ENCODE assay signal across 31 cellular contexts in genomic region chr4:130203571-130203970, GRCh38.
"Had no signal": no experiment of that assay in that cellular context is flagged by ENCODE, and none has a peak within 500 bp of the region (broad histone marks: within the 10 kb centered on the region; RNA-seq: fewer than 3 reads in every experiment).

No MANE protein-coding gene starts in this region.

- H3K9me3 ChIP-seq: colonic mucosa had no signal

- H3K4me3 ChIP-seq: ascending aorta, breast epithelium, cardiac muscle cell, colonic mucosa, esophagus squamous epithelium, gastroesophageal sphincter had no signal

- H3K4me3 Mint-ChIP-seq: activated B cell treated with CpG ODN at 0.5 μM for 24 hours; activated CD8-positive, alpha-beta T cell treated with anti-CD3 and anti-CD28 coated beads for 36 hours; activated naive CD8-positive, alpha-beta T cell; activated T-cell treated with anti-CD3 and anti-CD28 coated beads, Interleukin-2, amount 50 U/mL, for 4 hours; activated T-helper 17 cell treated with anti-CD3 and anti-CD28 coated beads, Interleukin-2, amount 50 U/mL, for 72 hours; brain; T-helper 17 cell; T-helper 2 cell treated with Interferon-gamma antibody and Interleukin-4, amounts not matched to agents 5 μg/mL and 100 μg/mL, for 36 hours had no signal

- H3K36me3 ChIP-seq: ascending aorta, breast epithelium, cardiac muscle cell, colonic mucosa, esophagus squamous epithelium, gastroesophageal sphincter, WERI-Rb-1 had no signal

- H3K27ac Mint-ChIP-seq: activated B cell treated with CpG ODN at 0.5 μM for 24 hours; activated CD8-positive, alpha-beta T cell treated with anti-CD3 and anti-CD28 coated beads for 36 hours; activated naive CD8-positive, alpha-beta T cell; activated T-helper 17 cell treated with anti-CD3 and anti-CD28 coated beads, Interleukin-2, amount 50 U/mL, for 72 hours; brain; T-helper 17 cell; T-helper 2 cell treated with Interferon-gamma antibody and Interleukin-4, amounts not matched to agents 5 μg/mL and 100 μg/mL, for 36 hours had no signal

- H3K27me3 Mint-ChIP-seq: activated B cell treated with CpG ODN at 0.5 μM for 24 hours; activated CD8-positive, alpha-beta T cell treated with anti-CD3 and anti-CD28 coated beads for 36 hours; activated naive CD8-positive, alpha-beta T cell; activated T-helper 17 cell treated with anti-CD3 and anti-CD28 coated beads, Interleukin-2, amount 50 U/mL, for 72 hours; brain; T-helper 17 cell had no signal

- ATAC-seq: activated CD4-positive, CD25-positive, alpha-beta regulatory T cell treated with anti-CD3 and anti-CD28 coated beads, Interleukin-2, amount 50 U/mL, for 24 hours; activated CD8-positive, alpha-beta T cell treated with anti-CD3 and anti-CD28 coated beads for 36 hours; activated T-cell treated with anti-CD3 and anti-CD28 coated beads, Interleukin-2, amount 50 U/mL, for 4 hours; activated T-helper 17 cell treated with anti-CD3 and anti-CD28 coated beads, Interleukin-2, amount 50 U/mL, for 72 hours; gastroesophageal sphincter; T-helper 17 cell had no signal

- H3K4me1 Mint-ChIP-seq: activated B cell treated with CpG ODN at 0.5 μM for 24 hours; activated T-helper 17 cell treated with anti-CD3 and anti-CD28 coated beads, Interleukin-2, amount 50 U/mL, for 72 hours; brain; T-helper 17 cell had no signal

- DNase-seq: activated B cell treated with CpG ODN at 0.5 μM for 24 hours; activated CD4-positive, alpha-beta T cell treated with anti-CD3 and anti-CD28 coated beads for 48 hours; activated CD4-positive, alpha-beta T cell treated with anti-CD3 and anti-CD28 coated beads, Interleukin-2, amount 50 U/mL, for 1 hour; activated CD4-positive, alpha-beta T cell treated with anti-CD3 and anti-CD28 coated beads, Interleukin-2, amount 50 U/mL, for 48 hours; activated CD8-positive, alpha-beta memory T cell treated with anti-CD3 and anti-CD28 coated beads for 24 hours; activated CD8-positive, alpha-beta T cell treated with anti-CD3 and anti-CD28 coated beads for 36 hours; activated effector memory CD4-positive, alpha-beta T cell treated with Interleukin-2 at 50 U/mL for 16 hours; activated gamma-delta T cell treated with Interleukin-2 at 50 U/mL for 16 hours; activated naive CD4-positive, alpha-beta T cell treated with anti-CD3 and anti-CD28 coated beads, Interleukin-2, amount 50 U/mL, for 16 hours; activated naive CD4-positive, alpha-beta T cell treated with Interleukin-2 at 50 U/mL for 16 hours; activated T-cell treated with anti-CD3 and anti-CD28 coated beads, Interleukin-2, amount 50 U/mL, for 4 hours; central memory CD4-positive, alpha-beta T cell; cerebellar nuclear complex; colonic mucosa; effector CD8-positive, alpha-beta T cell; esophagus squamous epithelium; foreskin melanocyte; T-helper 1 cell; T-helper 17 cell; T1000; WERI-Rb-1 had no signal

- H3K36me3 Mint-ChIP-seq: activated naive CD8-positive, alpha-beta T cell had no signal

- H3K27me3 ChIP-seq: ascending aorta, breast epithelium, cardiac muscle cell, colonic mucosa, esophagus squamous epithelium, gastroesophageal sphincter had no signal

- H3K4me1 ChIP-seq: ascending aorta, breast epithelium, colonic mucosa, esophagus squamous epithelium, gastroesophageal sphincter had no signal

- H3K27ac ChIP-seq: ascending aorta, breast epithelium, cardiac muscle cell, colonic mucosa, epithelial cell of prostate, esophagus squamous epithelium, gastroesophageal sphincter, WERI-Rb-1 had no signal
